8 cellular contexts compared by ENCODE assay signal in the genomic region with DNA sequence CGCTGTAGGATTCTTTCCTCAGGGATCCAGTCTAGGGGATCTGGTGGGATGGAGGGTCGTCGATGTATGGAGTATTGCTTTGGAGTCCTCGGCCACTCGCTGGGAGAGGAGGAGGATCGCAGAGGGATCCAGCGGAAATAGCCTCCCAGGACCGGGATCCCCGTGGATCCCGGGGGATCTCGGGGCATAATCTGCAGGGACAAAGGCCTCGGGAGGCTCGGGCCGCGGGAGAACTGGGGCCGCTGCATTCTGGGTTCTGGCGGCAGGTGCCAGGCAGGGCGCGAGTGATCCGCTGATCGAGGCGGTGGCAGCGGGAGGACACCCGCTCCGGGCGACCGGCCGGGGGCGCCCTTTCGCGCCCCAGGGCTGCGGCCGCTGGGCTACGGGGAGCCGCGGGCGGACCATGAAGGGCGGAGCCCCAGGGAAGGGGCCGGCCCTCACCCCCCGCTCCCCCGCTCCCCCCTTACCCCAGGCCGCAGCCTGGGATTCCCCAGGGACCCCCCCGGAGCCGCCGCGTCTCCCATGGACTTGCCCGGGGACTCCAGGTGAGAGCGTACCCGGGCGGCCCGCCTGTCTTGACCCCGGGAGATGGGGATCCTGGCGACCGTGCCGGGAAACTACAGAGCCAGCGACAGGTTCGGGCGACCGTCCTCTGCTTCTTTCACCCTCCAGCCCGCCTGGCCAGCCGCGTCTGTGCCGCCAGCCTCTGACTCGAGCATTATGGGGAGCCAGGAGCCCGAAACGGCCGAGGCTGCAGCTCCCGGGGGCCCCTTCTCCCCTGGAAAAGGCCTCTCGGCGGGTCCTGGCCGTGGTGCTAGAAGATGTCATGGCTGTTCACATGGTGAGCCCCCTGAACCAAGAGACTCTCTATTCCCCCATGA. TPM values are rescaled to one million over a fixed set of nuclear protein-coding genes. Genes with fewer than 3 reads are reported as not detected.
DNase-seq lines count a peak whose midpoint lies in the region; ATAC-seq and TF ChIP-seq lines count a peak whose summit lies in the region.

No MANE protein-coding gene starts in this region.

- H3K9me3 ChIP-seq in CD4-positive, CD25-positive, alpha-beta regulatory T cell (ENCODE audit: control insufficient read depth in 2 of 2, low read length in 2 of 2) = no peaks in the 10 kb centered on the region
- no peaks in the 10 kb centered on the region for H3K9me3 ChIP-seq in PC-9 (ENCODE audit: insufficient read depth, low read depth)
- H3K9me3 ChIP-seq in fibroblast of lung (ENCODE audit: control insufficient read depth, insufficient read depth, low read depth, low read length) = no peaks in the 10 kb centered on the region

- POLR2A ChIA-PET in PC-9 (lab: Charles Lee; ENCODE audit: unreplicated experiment) = interaction anchor here (0.6 to 0.8 kb wide), 2 partner anchors 466 to 678 kb away, joined by 3 to 5 read pairs; a partner anchor contains a TSS

- H3K9me3 Mint-ChIP-seq in CD4-positive, CD25-positive, alpha-beta regulatory T cell = no peaks in the 10 kb centered on the region
- no peaks in the 10 kb centered on the region for H3K9me3 Mint-ChIP-seq in activated T-helper 1 cell treated with anti-CD3 and anti-CD28 coated beads, Interleukin-12 subunit alpha, Interleukin-12 subunit beta, Interleukin-2, Interleukin-4 antibody, amounts not matched to agents 30 ng/mL and 10 ng/mL and 1 ng/mL, durations not matched to agents 14 hours and 24 hours and 36 hours
- H3K9me3 Mint-ChIP-seq in natural killer cell = no peaks in the 10 kb centered on the region
- H3K9me3 Mint-ChIP-seq in stimulated activated naive CD8-positive, alpha-beta T cell treated with anti-CD3 and anti-CD28 coated beads, Interleukin-15, amount 100 ng/mL, for 72 hours = no peaks in the 10 kb centered on the region

- H2AFZ ChIP-seq in PC-9 (peak overlapping the region; percentile 97), fibroblast of lung (ENCODE audit: low read length) (peak overlapping the region; percentile 81)

- ATAC-seq in CD4-positive, CD25-positive, alpha-beta regulatory T cell (ENCODE audit: low read depth in 2 of 2) = peak; percentile 47 to 56
- ATAC-seq in GM19328 (IDR thresholded peaks at IDR 0.05; ENCODE audit: unreplicated experiment) (peak; percentile 45), HG03571 (IDR thresholded peaks at IDR 0.05; ENCODE audit: unreplicated experiment) (peak; percentile 49), natural killer cell (peak; percentile 60 to 77 (median 63))
- ATAC-seq in stimulated activated naive CD8-positive, alpha-beta T cell treated with anti-CD3 and anti-CD28 coated beads, Interleukin-15, amount 100 ng/mL, for 72 hours = peak; percentile 77

- TF ChIP-seq CTCF in PC-9 (conservative IDR thresholded peaks at IDR 0.05) = peak; percentile 72
- peak in 1 of 2 donors; percentile 29 for TF ChIP-seq CTCF in fibroblast of lung (conservative IDR thresholded peaks at IDR 0.05 in 1 of 2, IDR thresholded peaks at IDR 0.05 in 1 of 2; ENCODE audit: low read depth in 1 of 2, low read length in 2 of 2)
- peak; percentile 85 for TF ChIP-seq CTCF in natural killer cell (IDR thresholded peaks at IDR 0.05)

- no peaks in the 10 kb centered on the region for H3K9me2 ChIP-seq in PC-9 (ENCODE audit: insufficient read depth)

- H3K9ac ChIP-seq in fibroblast of lung (ENCODE audit: insufficient read depth, low read length) = peak overlapping the region; percentile 88

- H3K79me2 ChIP-seq in PC-9 (ENCODE audit: low read depth) (peaks cover 12% of the 10 kb centered on the region), fibroblast of lung (ENCODE audit: control insufficient read depth, insufficient read depth, low read length) (peaks cover 13% of the 10 kb centered on the region)

- peaks cover 12% of the 10 kb centered on the region for H3K27me3 Mint-ChIP-seq in CD4-positive, CD25-positive, alpha-beta regulatory T cell
- H3K27me3 Mint-ChIP-seq in activated T-helper 1 cell treated with anti-CD3 and anti-CD28 coated beads, Interleukin-12 subunit alpha, Interleukin-12 subunit beta, Interleukin-2, Interleukin-4 antibody, amounts not matched to agents 30 ng/mL and 10 ng/mL and 1 ng/mL, durations not matched to agents 14 hours and 24 hours and 36 hours (ENCODE audit: insufficient read depth) = no peaks in the 10 kb centered on the region
- no peaks in the 10 kb centered on the region for H3K27me3 Mint-ChIP-seq in natural killer cell (ENCODE audit: low read depth in 2 of 2)
- H3K27me3 Mint-ChIP-seq in stimulated activated naive CD8-positive, alpha-beta T cell treated with anti-CD3 and anti-CD28 coated beads, Interleukin-15, amount 100 ng/mL, for 72 hours = no peaks in the 10 kb centered on the region

- H3K4me3 Mint-ChIP-seq in CD4-positive, CD25-positive, alpha-beta regulatory T cell = peak overlapping the region; percentile 90 to 100 (median 100)
- H3K4me3 Mint-ChIP-seq in activated T-helper 1 cell treated with anti-CD3 and anti-CD28 coated beads, Interleukin-12 subunit alpha, Interleukin-12 subunit beta, Interleukin-2, Interleukin-4 antibody, amounts not matched to agents 30 ng/mL and 10 ng/mL and 1 ng/mL, durations not matched to agents 14 hours and 24 hours and 36 hours = peak overlapping the region; percentile 97
- peak overlapping the region; percentile 100 for H3K4me3 Mint-ChIP-seq in natural killer cell
- peak overlapping the region; percentile 89 to 96 for H3K4me3 Mint-ChIP-seq in stimulated activated naive CD8-positive, alpha-beta T cell treated with anti-CD3 and anti-CD28 coated beads, Interleukin-15, amount 100 ng/mL, for 72 hours

- peak overlapping the region; percentile 89 for H3K4me3 ChIP-seq in CD4-positive, CD25-positive, alpha-beta regulatory T cell (ENCODE audit: low read depth, low read length)
- H3K4me3 ChIP-seq in PC-9 (peak overlapping the region; percentile 72), fibroblast of lung (replicated peaks in 1 of 4; ENCODE audit: control extremely low read depth in 1 of 4, insufficient read depth in 1 of 4, low read depth in 3 of 4, low read length in 4 of 4) (peak overlapping the region; percentile 81 to 99 (median 95))

- no TSS peak for BruUV-seq in PC-9 (replicated peaks; lab: Mats Ljungman, UMichigan)

- H4K20me1 ChIP-seq in PC-9 (ENCODE audit: insufficient read depth) (no peaks in the 10 kb centered on the region), fibroblast of lung (ENCODE audit: control insufficient read depth, extremely low read depth, insufficient read depth, low read length) (no peaks in the 10 kb centered on the region)

- peaks cover 9% of the 10 kb centered on the region for H3K36me3 Mint-ChIP-seq in CD4-positive, CD25-positive, alpha-beta regulatory T cell
- peaks cover 35% of the 10 kb centered on the region for H3K36me3 Mint-ChIP-seq in activated T-helper 1 cell treated with anti-CD3 and anti-CD28 coated beads, Interleukin-12 subunit alpha, Interleukin-12 subunit beta, Interleukin-2, Interleukin-4 antibody, amounts not matched to agents 30 ng/mL and 10 ng/mL and 1 ng/mL, durations not matched to agents 14 hours and 24 hours and 36 hours (ENCODE audit: low read depth)
- no peaks in the 10 kb centered on the region for H3K36me3 Mint-ChIP-seq in natural killer cell

- H3K4me1 Mint-ChIP-seq in CD4-positive, CD25-positive, alpha-beta regulatory T cell = peaks cover 0 to 31% (median 17%) of the 10 kb centered on the region in 4 donors
- peaks cover 30% of the 10 kb centered on the region for H3K4me1 Mint-ChIP-seq in activated T-helper 1 cell treated with anti-CD3 and anti-CD28 coated beads, Interleukin-12 subunit alpha, Interleukin-12 subunit beta, Interleukin-2, Interleukin-4 antibody, amounts not matched to agents 30 ng/mL and 10 ng/mL and 1 ng/mL, durations not matched to agents 14 hours and 24 hours and 36 hours (ENCODE audit: low read depth)
- H3K4me1 Mint-ChIP-seq in natural killer cell = peaks cover 31 to 37% of the 10 kb centered on the region in 2 donors
- H3K4me1 Mint-ChIP-seq in stimulated activated naive CD8-positive, alpha-beta T cell treated with anti-CD3 and anti-CD28 coated beads, Interleukin-15, amount 100 ng/mL, for 72 hours = peaks cover 39% of the 10 kb centered on the region

- H3K27ac Mint-ChIP-seq in CD4-positive, CD25-positive, alpha-beta regulatory T cell = peak overlapping the region; percentile 98 to 100 (median 100)
- H3K27ac Mint-ChIP-seq in activated T-helper 1 cell treated with anti-CD3 and anti-CD28 coated beads, Interleukin-12 subunit alpha, Interleukin-12 subunit beta, Interleukin-2, Interleukin-4 antibody, amounts not matched to agents 30 ng/mL and 10 ng/mL and 1 ng/mL, durations not matched to agents 14 hours and 24 hours and 36 hours = peak overlapping the region; percentile 98
- H3K27ac Mint-ChIP-seq in natural killer cell = peak overlapping the region; percentile 95 to 100
- peak overlapping the region; percentile 96 to 97 for H3K27ac Mint-ChIP-seq in stimulated activated naive CD8-positive, alpha-beta T cell treated with anti-CD3 and anti-CD28 coated beads, Interleukin-15, amount 100 ng/mL, for 72 hours

- peaks cover 12% of the 10 kb centered on the region; the same call in 1 of the 2 replicates for H3F3A ChIP-seq in PC-9 (ENCODE audit: insufficient read depth, low read depth)

- H3K4me1 ChIP-seq in CD4-positive, CD25-positive, alpha-beta regulatory T cell (ENCODE audit: control insufficient read depth, insufficient read depth, low read length, poor library complexity, severe bottlenecking) = peaks cover 16% of the 10 kb centered on the region
- H3K4me1 ChIP-seq in PC-9 (replicated peaks; ENCODE audit: insufficient read depth) (peaks cover 6% of the 10 kb centered on the region; the same call in 1 of the 2 replicates), fibroblast of lung (ENCODE audit: control insufficient read depth, extremely low read depth, insufficient read depth, low read length) (peaks cover 5% of the 10 kb centered on the region)

- intact Hi-C loops in PC-9 (cut with micrococcal nuclease; ENCODE audit: unreplicated experiment) = loop anchor here (5.0 to 10.0 kb wide), 3 partner anchors 246 to 803 kb away; a partner anchor contains a TSS
- intact Hi-C loops in activated T-helper 1 cell treated with anti-CD3 and anti-CD28 coated beads, Interleukin-12 subunit alpha, Interleukin-12 subunit beta, Interleukin-2, Interleukin-4 antibody, amounts not matched to agents 30 ng/mL and 10 ng/mL and 1 ng/mL, durations not matched to agents 14 hours and 24 hours and 36 hours (cut with micrococcal nuclease) = loop anchor here (1.0 to 10.0 kb wide), 9 partner anchors 43 to 824 kb away; a partner anchor contains a TSS
- intact Hi-C loops in natural killer cell (cut with micrococcal nuclease) = loop anchor here (2.0 to 5.0 kb wide), 2 partner anchors 179 to 1829 kb away; a partner anchor contains a TSS

- peak overlapping the region; percentile 86 for H3K4me2 ChIP-seq in PC-9
- peak overlapping the region; percentile 90 for H3K4me2 ChIP-seq in fibroblast of lung (ENCODE audit: extremely low read depth, insufficient read depth, low read length)

- peak overlapping the region; percentile 96 for H3K27ac ChIP-seq in CD4-positive, CD25-positive, alpha-beta regulatory T cell (ENCODE audit: insufficient read depth, low read length, poor library complexity, severe bottlenecking)
- H3K27ac ChIP-seq in PC-9 (peak overlapping the region; percentile 56), fibroblast of lung (ENCODE audit: insufficient read depth, low read length) (peak overlapping the region; percentile 94)

- H3K36me3 ChIP-seq in CD4-positive, CD25-positive, alpha-beta regulatory T cell (ENCODE audit: control insufficient read depth, insufficient read depth, low read length) = peaks cover 38% of the 10 kb centered on the region
- H3K36me3 ChIP-seq in PC-9 (ENCODE audit: low read depth) (no peaks in the 10 kb centered on the region), fibroblast of lung (ENCODE audit: control insufficient read depth, insufficient read depth, low read length) (peaks cover 11% of the 10 kb centered on the region)

- peak; percentile 63 to 84 (median 73) for DNase-seq in CD4-positive, CD25-positive, alpha-beta regulatory T cell
- DNase-seq in PC-9 = peak; percentile 45 to 82
- peak; percentile 76 for DNase-seq in activated T-helper 1 cell treated with anti-CD3 and anti-CD28 coated beads, Interleukin-12 subunit alpha, Interleukin-12 subunit beta, Interleukin-2, Interleukin-4 antibody, amounts not matched to agents 30 ng/mL and 10 ng/mL and 1 ng/mL, durations not matched to agents 14 hours and 24 hours and 36 hours (ENCODE audit: low spot score)
- DNase-seq in fibroblast of lung (ENCODE audit: low read depth in 2 of 2) = peak; percentile 41 to 58
- DNase-seq in natural killer cell = peak; percentile 69
- DNase-seq in stimulated activated naive CD8-positive, alpha-beta T cell treated with anti-CD3 and anti-CD28 coated beads, Interleukin-15, amount 100 ng/mL, for 72 hours = peak; percentile 88 to 89

- CTCF ChIA-PET in PC-9 (lab: Charles Lee) = interaction anchor here (0.7 to 1.2 kb wide), 3 partner anchors 17 to 222 kb away, joined by 3 to 6 read pairs (median 5); a partner anchor contains a TSS

- H3K27me3 ChIP-seq in CD4-positive, CD25-positive, alpha-beta regulatory T cell (ENCODE audit: control insufficient read depth, insufficient read depth, low read length) = no peaks in the 10 kb centered on the region
- H3K27me3 ChIP-seq in PC-9 (ENCODE audit: insufficient read depth, low read depth) = no peaks in the 10 kb centered on the region
- H3K27me3 ChIP-seq in fibroblast of lung (ENCODE audit: control insufficient read depth, insufficient read depth, low read length) = no peaks in the 10 kb centered on the region

RNA-seq across cellular contexts. Expression of a gene that starts 0.6 kb away (rescaled TPM):
- total RNA-seq in CD4-positive, CD25-positive, alpha-beta regulatory T cell = 104 TPM
- 10 to 100 TPM; 12.7 to 15.5 (median 13.8) TPM for polyA plus RNA-seq in CD4-positive, CD25-positive, alpha-beta regulatory T cell
- total RNA-seq in PC-9 (2021) (67.3 and 85.3 TPM in 2 replicates), fibroblast of lung (5.9 and 6.6 TPM in 2 replicates), natural killer cell (100 to 1,000 TPM in 2 of 3 donors, 10 to 100 TPM in 1; 81.0 to 110 (median 101) TPM)
- 91.9 and 97.4 TPM in 2 replicates for total RNA-seq in activated T-helper 1 cell treated with anti-CD3 and anti-CD28 coated beads, Interleukin-12 subunit alpha, Interleukin-12 subunit beta, Interleukin-2, Interleukin-4 antibody, amounts not matched to agents 30 ng/mL and 10 ng/mL and 1 ng/mL, durations not matched to agents 14 hours and 24 hours and 36 hours
- 2.5 and 4.7 TPM in 2 replicates for polyA plus RNA-seq in fibroblast of lung
- polyA plus RNA-seq in fibroblast of lung (2012) = 13.5 and 28.4 TPM in 2 replicates
- 2.8 and 9.5 TPM in 2 replicates for polyA minus RNA-seq in fibroblast of lung (ENCODE audit: low replicate concordance)

RNA-seq across cellular contexts. Expression of a gene that starts 6.9 kb away (rescaled TPM):
- 179 TPM for total RNA-seq in CD4-positive, CD25-positive, alpha-beta regulatory T cell
- 1 to 10 TPM; 2.3 to 4.2 (median 3.3) TPM for polyA plus RNA-seq in CD4-positive, CD25-positive, alpha-beta regulatory T cell
- 87.5 and 128 TPM in 2 replicates for total RNA-seq in PC-9 (2021)
- 116 and 125 TPM in 2 replicates for total RNA-seq in activated T-helper 1 cell treated with anti-CD3 and anti-CD28 coated beads, Interleukin-12 subunit alpha, Interleukin-12 subunit beta, Interleukin-2, Interleukin-4 antibody, amounts not matched to agents 30 ng/mL and 10 ng/mL and 1 ng/mL, durations not matched to agents 14 hours and 24 hours and 36 hours
- 16.7 and 20.8 TPM in 2 replicates for total RNA-seq in fibroblast of lung
- 5.5 and 8.2 TPM in 2 replicates for polyA plus RNA-seq in fibroblast of lung
- polyA plus RNA-seq in fibroblast of lung (2012) = 27.3 and 36.0 TPM in 2 replicates
- polyA minus RNA-seq in fibroblast of lung (ENCODE audit: low replicate concordance) = 24.0 and 37.3 TPM in 2 replicates
- 100 to 1,000 TPM; 158 to 182 (median 172) TPM for total RNA-seq in natural killer cell

RNA-seq across cellular contexts. Expression of a gene that starts 41.2 kb away (rescaled TPM):
- 14.0 TPM for total RNA-seq in CD4-positive, CD25-positive, alpha-beta regulatory T cell
- polyA plus RNA-seq in CD4-positive, CD25-positive, alpha-beta regulatory T cell = 10 to 100 TPM in 2 of 4 donors, 1 to 10 TPM in 2; 8.1 to 16.0 (median 12.2) TPM
- total RNA-seq in PC-9 (2021) (9.1 and 10.1 TPM in 2 replicates), fibroblast of lung (4.6 and 6.1 TPM in 2 replicates), natural killer cell (1 to 10 TPM; 8.8 to 9.3 (median 9.1) TPM)
- total RNA-seq in activated T-helper 1 cell treated with anti-CD3 and anti-CD28 coated beads, Interleukin-12 subunit alpha, Interleukin-12 subunit beta, Interleukin-2, Interleukin-4 antibody, amounts not matched to agents 30 ng/mL and 10 ng/mL and 1 ng/mL, durations not matched to agents 14 hours and 24 hours and 36 hours = 14.7 TPM in 2 replicates
- 3.5 and 4.2 TPM in 2 replicates for polyA plus RNA-seq in fibroblast of lung
- 3.6 and 4.7 TPM in 2 replicates for polyA plus RNA-seq in fibroblast of lung (2012)
- polyA minus RNA-seq in fibroblast of lung (ENCODE audit: low replicate concordance) = 12.1 and 12.2 TPM in 2 replicates

RNA-seq across cellular contexts. Expression of a gene that starts 47.6 kb away (rescaled TPM):
- 83.0 TPM for total RNA-seq in CD4-positive, CD25-positive, alpha-beta regulatory T cell
- 10 to 100 TPM in 1 of 4 donors, 1 to 10 TPM in 3; 4.9 to 12.4 (median 7.5) TPM for polyA plus RNA-seq in CD4-positive, CD25-positive, alpha-beta regulatory T cell
- total RNA-seq in PC-9 (2021) (92.0 and 116 TPM in 2 replicates), fibroblast of lung (11.3 and 14.2 TPM in 2 replicates), natural killer cell (10 to 100 TPM; 78.8 to 99.0 (median 89.3) TPM)
- total RNA-seq in activated T-helper 1 cell treated with anti-CD3 and anti-CD28 coated beads, Interleukin-12 subunit alpha, Interleukin-12 subunit beta, Interleukin-2, Interleukin-4 antibody, amounts not matched to agents 30 ng/mL and 10 ng/mL and 1 ng/mL, durations not matched to agents 14 hours and 24 hours and 36 hours = 91.1 and 93.4 TPM in 2 replicates
- 3.5 and 6.4 TPM in 2 replicates for polyA plus RNA-seq in fibroblast of lung
- 12.1 and 17.8 TPM in 2 replicates for polyA plus RNA-seq in fibroblast of lung (2012)
- 98.0 and 100 TPM in 2 replicates for polyA minus RNA-seq in fibroblast of lung (ENCODE audit: low replicate concordance)

Comparison
In these comparisons a context has a peak if more than half of its experiments do, and no peak if none do; other contexts are left out.
1. Peak in every context shown above with its lines: DNase-seq, ATAC-seq, H3K4me3 ChIP-seq and H3K27ac ChIP-seq.